In the genomic region with DNA sequence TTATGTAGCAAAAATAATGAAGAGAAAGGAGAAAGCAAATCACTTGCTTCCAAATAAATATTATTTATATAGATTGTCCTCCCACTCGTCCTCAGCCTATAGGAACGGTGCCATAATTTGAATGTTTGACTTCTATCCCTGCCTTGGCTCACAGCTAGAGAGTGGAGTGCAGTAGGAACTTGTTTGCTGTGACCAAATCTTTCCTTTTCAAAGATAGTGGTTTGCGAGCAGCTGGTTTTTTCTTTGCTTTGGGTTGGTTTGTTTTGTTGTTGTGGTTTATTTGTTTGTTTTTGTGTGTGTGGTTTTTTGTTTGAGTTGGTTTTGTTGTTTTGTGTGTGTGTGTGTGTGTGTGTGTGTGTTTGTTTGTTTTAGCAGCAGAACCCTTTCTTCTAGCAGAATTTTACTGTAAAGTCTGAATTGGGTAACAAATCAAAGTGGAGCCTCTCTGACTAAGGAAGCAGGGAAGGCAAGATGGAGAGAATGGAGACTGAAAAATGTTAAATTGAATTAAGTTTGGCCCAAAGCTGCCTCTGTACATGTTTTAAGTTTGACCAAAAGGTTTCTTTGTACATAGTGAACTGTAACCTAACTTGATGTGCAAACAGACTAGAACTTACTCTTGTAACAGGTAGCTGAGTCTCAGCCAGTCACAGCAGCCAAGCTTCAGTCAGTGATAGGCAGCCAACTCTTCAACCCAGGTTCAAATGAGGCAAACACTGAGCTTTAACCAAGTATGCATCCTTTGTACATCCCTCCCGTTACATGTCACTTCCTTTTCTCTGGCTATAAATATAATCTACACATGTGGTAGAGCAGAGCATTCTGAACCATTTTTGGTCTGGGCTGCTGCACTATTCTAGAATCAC, we compare ENCODE assay signal across 18 cellular contexts.
A peak's percentile ranks its signal among the peaks of the same experiment; 100 is the strongest.
DNase-seq lines count a peak whose midpoint lies in the region; ATAC-seq, FAIRE-seq and TF ChIP-seq lines count a peak whose summit lies in the region.
"Had no signal": no experiment of that assay in that cellular context is flagged by ENCODE, and none has a peak within 500 bp of the region (broad histone marks: within the 10 kb centered on the region; RNA-seq: fewer than 3 reads in every experiment).

No MANE protein-coding gene starts in this region.

- 90% methylated on average over 2 to 4 of the region's 4 CpGs for WGBS in endodermal cell (ENCODE audit: insufficient coverage in 1 of 2, insufficient read length in 1 of 2), 2 experiments

- ATAC-seq in natural killer cell (no peak), GM19463 (IDR thresholded peaks at IDR 0.05; ENCODE audit: unreplicated experiment) (no peak)

- H3K4me3 Mint-ChIP-seq in endodermal cell (no peak overlapping the region), natural killer cell (no peak overlapping the region)

- H3K9me3 ChIP-seq in endodermal cell (ENCODE audit: control insufficient read depth, low read length) (peaks cover 3% of the 10 kb centered on the region), kidney (ENCODE audit: control insufficient read depth in 1 of 2, low read length in 2 of 2) (no peaks in the 10 kb centered on the region)
- H3K9me3 ChIP-seq: ascending aorta, Peyer's patch, thoracic aorta had no signal

- H3K9me3 Mint-ChIP-seq in endodermal cell (peaks cover 11% of the 10 kb centered on the region), natural killer cell (no peaks in the 10 kb centered on the region)

- H3K4me3 ChIP-seq in endodermal cell (ENCODE audit: low read length) (peak overlapping the region; percentile 31), kidney (ENCODE audit: low read length in 2 of 2) (no peak overlapping the region)
- H3K4me3 ChIP-seq: ascending aorta, Peyer's patch, thoracic aorta had no signal

- no peak for DNase-seq in GM12891 (ENCODE audit: insufficient read length, low spot score)
- peak; percentile 29 for DNase-seq in NCI-H69 (lab: John Stamatoyannopoulos, UW)
- DNase-seq in endodermal cell = no peak
- no peak for DNase-seq in natural killer cell
- no peak for DNase-seq in kidney
- DNase-seq in OCI-M2 (lab: John Stamatoyannopoulos, UW; ENCODE audit: unreplicated experiment) = no peak
- DNase-seq: activated gamma-delta T cell, AML-193, Calu3, GF-D8, NCI-H187, NCI-H524 treated with DMSO at 0.1 percent for 48 hours, Peyer's patch had no signal

- peak overlapping the region; percentile 68 for H3K27ac Mint-ChIP-seq in endodermal cell
- no peak overlapping the region for H3K27ac Mint-ChIP-seq in natural killer cell

- no peak for TF ChIP-seq POLR2A in GM12891 (IDR thresholded peaks at IDR 0.05; ENCODE audit: low read depth, low read length)

- FAIRE-seq in GM12891 (lab: Jason Lieb, UNC) (peak; percentile 13), kidney (lab: Jason Lieb, UNC) (no peak)
- FAIRE-seq: HTR-8/SVneo had no signal

- TF ChIP-seq CTCF in C4-2B (conservative IDR thresholded peaks at IDR 0.05) = no peak
- no peak for TF ChIP-seq CTCF in endodermal cell (conservative IDR thresholded peaks at IDR 0.05)
- TF ChIP-seq CTCF in natural killer cell (IDR thresholded peaks at IDR 0.05) = no peak
- TF ChIP-seq CTCF in kidney (IDR thresholded peaks at IDR 0.05; ENCODE audit: borderline replicate concordance, extremely low read depth, insufficient read depth) = no peak

- no peaks in the 10 kb centered on the region for H3K27me3 ChIP-seq in endodermal cell (ENCODE audit: control insufficient read depth, insufficient read depth, low read length, poor library complexity, severe bottlenecking)
- H3K27me3 ChIP-seq: ascending aorta, Peyer's patch had no signal

- H3K9ac ChIP-seq in endodermal cell (ENCODE audit: extremely low read depth, low read length, poor library complexity, severe bottlenecking) (no peak overlapping the region), kidney (ENCODE audit: low read length in 2 of 2) (no peak overlapping the region)

- H3K36me3 Mint-ChIP-seq in endodermal cell (ENCODE audit: low read depth) = peaks cover 13% of the 10 kb centered on the region
- H3K36me3 Mint-ChIP-seq in natural killer cell = peaks cover 7% of the 10 kb centered on the region

- H3K27me3 Mint-ChIP-seq in endodermal cell (ENCODE audit: insufficient read depth) = no peaks in the 10 kb centered on the region
- no peaks in the 10 kb centered on the region for H3K27me3 Mint-ChIP-seq in natural killer cell (ENCODE audit: low read depth in 2 of 2)

- H3K36me3 ChIP-seq in endodermal cell (ENCODE audit: control insufficient read depth, insufficient read depth, low read length) (no peaks in the 10 kb centered on the region), kidney (ENCODE audit: control insufficient read depth in 1 of 2, insufficient read depth in 2 of 2, low read length in 2 of 2) (no peaks in the 10 kb centered on the region)
- H3K36me3 ChIP-seq: ascending aorta, Peyer's patch, thoracic aorta had no signal

- intact Hi-C loops in natural killer cell (cut with micrococcal nuclease) = no loop called here
- intact Hi-C loops in kidney (cut with DNase I) = no loop called here

- H3K27ac ChIP-seq in C4-2B (peak overlapping the region; percentile 29; the same call in 1 of the 2 replicates), endodermal cell (ENCODE audit: low read depth, low read length) (no peak overlapping the region), kidney (ENCODE audit: low read depth in 2 of 2, low read length in 2 of 2) (no peak overlapping the region)
- H3K27ac ChIP-seq: ascending aorta, Peyer's patch, thoracic aorta had no signal

- H3K4me1 Mint-ChIP-seq in endodermal cell (peaks cover 38% of the 10 kb centered on the region), natural killer cell (peaks cover 16 to 17% of the 10 kb centered on the region in 2 donors)

- H3K4me1 ChIP-seq in endodermal cell (ENCODE audit: control insufficient read depth, insufficient read depth, low read length) (peaks cover 19% of the 10 kb centered on the region), kidney (ENCODE audit: control insufficient read depth in 1 of 2, insufficient read depth in 1 of 2, low read depth in 1 of 2, low read length in 2 of 2) (peaks cover 0 to 3% of the 10 kb centered on the region in 2 donors)
- H3K4me1 ChIP-seq: ascending aorta, Peyer's patch had no signal

TF ChIP-seq in GM12891, 5 proteins besides CTCF, POLR2A, EP300 and RAD21:
- no peak for TF ChIP-seq SPI1 (IDR thresholded peaks at IDR 0.05; ENCODE audit: low read depth, low read length)
